Comparison of ENCODE assay signal across 2 cellular contexts in the genomic region with DNA sequence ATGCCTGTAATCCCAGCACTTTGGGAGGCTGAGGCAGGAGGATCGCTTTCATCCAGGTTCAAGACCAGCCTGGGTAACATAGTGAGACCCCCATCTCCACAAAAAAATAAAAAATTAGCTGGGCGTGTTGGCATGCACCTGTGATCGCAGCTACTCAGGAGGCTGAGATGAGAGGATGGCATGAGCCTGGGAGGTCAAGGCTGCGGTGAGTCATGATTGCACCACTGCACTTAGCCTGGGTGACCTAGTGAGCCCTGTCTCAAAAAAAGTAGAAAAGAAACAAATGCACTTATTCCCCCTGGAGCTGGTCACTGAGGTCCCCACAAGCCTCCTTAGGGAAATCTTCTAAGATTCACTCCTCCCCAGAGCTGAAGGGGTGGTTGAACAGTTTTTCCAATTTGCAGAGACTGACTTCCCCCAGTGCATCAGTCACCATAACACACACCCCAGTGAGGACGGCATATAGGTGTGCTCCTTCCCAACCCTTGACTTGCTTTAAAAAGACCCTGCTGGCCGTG.
TF ChIP-seq lines count a peak whose summit lies in the region.

No MANE protein-coding gene starts in this region.

TF ChIP-seq in IMR-90, 13 proteins besides CTCF, POLR2A, EP300 and RAD21:
- no peak for TF ChIP-seq NFE2L2 (IDR thresholded peaks at IDR 0.05; ENCODE audit: low read depth, low read length)
- no peak for TF ChIP-seq CHD1 (IDR thresholded peaks at IDR 0.05; ENCODE audit: low read depth, low read length)
- TF ChIP-seq RCOR1 (IDR thresholded peaks at IDR 0.05; ENCODE audit: insufficient replicate concordance, low read length) = no peak
- TF ChIP-seq BHLHE40 (IDR thresholded peaks at IDR 0.05; ENCODE audit: low read depth, low read length) = no peak
- no peak for TF ChIP-seq MAZ (IDR thresholded peaks at IDR 0.05; ENCODE audit: borderline replicate concordance, low read depth, low read length)
- TF ChIP-seq MAFK (IDR thresholded peaks at IDR 0.05; ENCODE audit: low read depth, low read length) = no peak
- TF ChIP-seq RFX5 (IDR thresholded peaks at IDR 0.05; ENCODE audit: low read depth, low read length) = no peak
- no peak for TF ChIP-seq CEBPB (IDR thresholded peaks at IDR 0.05; ENCODE audit: low read depth, low read length)
- TF ChIP-seq, protein P1, sequence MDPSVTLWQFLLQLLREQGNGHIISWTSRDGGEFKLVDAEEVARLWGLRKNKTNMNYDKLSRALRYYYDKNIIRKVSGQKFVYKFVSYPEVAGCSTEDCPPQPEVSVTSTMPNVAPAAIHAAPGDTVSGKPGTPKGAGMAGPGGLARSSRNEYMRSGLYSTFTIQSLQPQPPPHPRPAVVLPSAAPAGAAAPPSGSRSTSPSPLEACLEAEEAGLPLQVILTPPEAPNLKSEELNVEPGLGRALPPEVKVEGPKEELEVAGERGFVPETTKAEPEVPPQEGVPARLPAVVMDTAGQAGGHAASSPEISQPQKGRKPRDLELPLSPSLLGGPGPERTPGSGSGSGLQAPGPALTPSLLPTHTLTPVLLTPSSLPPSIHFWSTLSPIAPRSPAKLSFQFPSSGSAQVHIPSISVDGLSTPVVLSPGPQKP (IDR thresholded peaks at IDR 0.05; ENCODE audit: borderline replicate concordance, low read depth, low read length) = no peak
- no peak for TF ChIP-seq SMC3 (IDR thresholded peaks at IDR 0.05; ENCODE audit: low read depth, low read length)
- TF ChIP-seq, protein P2, sequence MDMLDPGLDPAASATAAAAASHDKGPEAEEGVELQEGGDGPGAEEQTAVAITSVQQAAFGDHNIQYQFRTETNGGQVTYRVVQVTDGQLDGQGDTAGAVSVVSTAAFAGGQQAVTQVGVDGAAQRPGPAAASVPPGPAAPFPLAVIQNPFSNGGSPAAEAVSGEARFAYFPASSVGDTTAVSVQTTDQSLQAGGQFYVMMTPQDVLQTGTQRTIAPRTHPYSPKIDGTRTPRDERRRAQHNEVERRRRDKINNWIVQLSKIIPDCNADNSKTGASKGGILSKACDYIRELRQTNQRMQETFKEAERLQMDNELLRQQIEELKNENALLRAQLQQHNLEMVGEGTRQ (IDR thresholded peaks at IDR 0.05; ENCODE audit: low read depth, low read length) = no peak
- no peak for TF ChIP-seq FOS (IDR thresholded peaks at IDR 0.05; ENCODE audit: low read depth, low read length)
- TF ChIP-seq MXI1 (IDR thresholded peaks at IDR 0.05; ENCODE audit: borderline replicate concordance, low read depth, low read length) = no peak
TF ChIP-seq in IMR-90: peak in this region for 0.

TF ChIP-seq in HepG2, 621 proteins besides CTCF, POLR2A, EP300 and RAD21:
- TF ChIP-seq RARG (CRISPR knock-in tag; IDR thresholded peaks at IDR 0.05; ENCODE audit: low read depth) (no peak), NR2F6 (IDR thresholded peaks at IDR 0.05) (peak; percentile 58), NR2F6 (CRISPR knock-in tag; IDR thresholded peaks at IDR 0.05) (no peak; the same call in 1 of the 2 replicates), NR2F1 (CRISPR knock-in tag; IDR thresholded peaks at IDR 0.05) (peak in 1 of 2 experiments; percentile 46; a peak in 1 of 4 replicates), RARA (CRISPR knock-in tag; IDR thresholded peaks at IDR 0.05) (peak; percentile 65), JUND (CRISPR knock-in tag; IDR thresholded peaks at IDR 0.05) (0 out of 2 replicates have a peak, but pooled peaks have one; percentile 60), CEBPB (IDR thresholded peaks at IDR 0.05; ENCODE audit: borderline replicate concordance, low read depth, low read length) (peak; percentile 47; the same call in 1 of the 2 replicates), HDAC2 (CRISPR knock-in tag; IDR thresholded peaks at IDR 0.05) (no peak), FOSL1 (CRISPR knock-in tag; IDR thresholded peaks at IDR 0.05; ENCODE audit: borderline replicate concordance) (0 out of 2 replicates have a peak, but pooled peaks have one; percentile 27), FOSL2 (CRISPR knock-in tag; IDR thresholded peaks at IDR 0.05) (peak; percentile 91)
- TF ChIP-seq, protein P3, sequence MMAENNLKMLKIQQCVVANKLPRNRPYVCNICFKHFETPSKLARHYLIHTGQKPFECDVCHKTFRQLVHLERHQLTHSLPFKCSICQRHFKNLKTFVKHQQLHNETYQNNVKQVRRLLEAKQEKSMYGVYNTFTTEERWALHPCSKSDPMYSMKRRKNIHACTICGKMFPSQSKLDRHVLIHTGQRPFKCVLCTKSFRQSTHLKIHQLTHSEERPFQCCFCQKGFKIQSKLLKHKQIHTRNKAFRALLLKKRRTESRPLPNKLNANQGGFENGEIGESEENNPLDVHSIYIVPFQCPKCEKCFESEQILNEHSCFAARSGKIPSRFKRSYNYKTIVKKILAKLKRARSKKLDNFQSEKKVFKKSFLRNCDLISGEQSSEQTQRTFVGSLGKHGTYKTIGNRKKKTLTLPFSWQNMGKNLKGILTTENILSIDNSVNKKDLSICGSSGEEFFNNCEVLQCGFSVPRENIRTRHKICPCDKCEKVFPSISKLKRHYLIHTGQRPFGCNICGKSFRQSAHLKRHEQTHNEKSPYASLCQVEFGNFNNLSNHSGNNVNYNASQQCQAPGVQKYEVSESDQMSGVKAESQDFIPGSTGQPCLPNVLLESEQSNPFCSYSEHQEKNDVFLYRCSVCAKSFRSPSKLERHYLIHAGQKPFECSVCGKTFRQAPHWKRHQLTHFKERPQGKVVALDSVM (CRISPR knock-in tag; IDR thresholded peaks at IDR 0.05) = peak; percentile 83
- TF ChIP-seq, protein P4, sequence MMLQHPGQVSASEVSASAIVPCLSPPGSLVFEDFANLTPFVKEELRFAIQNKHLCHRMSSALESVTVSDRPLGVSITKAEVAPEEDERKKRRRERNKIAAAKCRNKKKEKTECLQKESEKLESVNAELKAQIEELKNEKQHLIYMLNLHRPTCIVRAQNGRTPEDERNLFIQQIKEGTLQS (CRISPR knock-in tag; IDR thresholded peaks at IDR 0.05) = peak; percentile 59; the same call in 1 of the 2 replicates
- TF ChIP-seq, protein P5, sequence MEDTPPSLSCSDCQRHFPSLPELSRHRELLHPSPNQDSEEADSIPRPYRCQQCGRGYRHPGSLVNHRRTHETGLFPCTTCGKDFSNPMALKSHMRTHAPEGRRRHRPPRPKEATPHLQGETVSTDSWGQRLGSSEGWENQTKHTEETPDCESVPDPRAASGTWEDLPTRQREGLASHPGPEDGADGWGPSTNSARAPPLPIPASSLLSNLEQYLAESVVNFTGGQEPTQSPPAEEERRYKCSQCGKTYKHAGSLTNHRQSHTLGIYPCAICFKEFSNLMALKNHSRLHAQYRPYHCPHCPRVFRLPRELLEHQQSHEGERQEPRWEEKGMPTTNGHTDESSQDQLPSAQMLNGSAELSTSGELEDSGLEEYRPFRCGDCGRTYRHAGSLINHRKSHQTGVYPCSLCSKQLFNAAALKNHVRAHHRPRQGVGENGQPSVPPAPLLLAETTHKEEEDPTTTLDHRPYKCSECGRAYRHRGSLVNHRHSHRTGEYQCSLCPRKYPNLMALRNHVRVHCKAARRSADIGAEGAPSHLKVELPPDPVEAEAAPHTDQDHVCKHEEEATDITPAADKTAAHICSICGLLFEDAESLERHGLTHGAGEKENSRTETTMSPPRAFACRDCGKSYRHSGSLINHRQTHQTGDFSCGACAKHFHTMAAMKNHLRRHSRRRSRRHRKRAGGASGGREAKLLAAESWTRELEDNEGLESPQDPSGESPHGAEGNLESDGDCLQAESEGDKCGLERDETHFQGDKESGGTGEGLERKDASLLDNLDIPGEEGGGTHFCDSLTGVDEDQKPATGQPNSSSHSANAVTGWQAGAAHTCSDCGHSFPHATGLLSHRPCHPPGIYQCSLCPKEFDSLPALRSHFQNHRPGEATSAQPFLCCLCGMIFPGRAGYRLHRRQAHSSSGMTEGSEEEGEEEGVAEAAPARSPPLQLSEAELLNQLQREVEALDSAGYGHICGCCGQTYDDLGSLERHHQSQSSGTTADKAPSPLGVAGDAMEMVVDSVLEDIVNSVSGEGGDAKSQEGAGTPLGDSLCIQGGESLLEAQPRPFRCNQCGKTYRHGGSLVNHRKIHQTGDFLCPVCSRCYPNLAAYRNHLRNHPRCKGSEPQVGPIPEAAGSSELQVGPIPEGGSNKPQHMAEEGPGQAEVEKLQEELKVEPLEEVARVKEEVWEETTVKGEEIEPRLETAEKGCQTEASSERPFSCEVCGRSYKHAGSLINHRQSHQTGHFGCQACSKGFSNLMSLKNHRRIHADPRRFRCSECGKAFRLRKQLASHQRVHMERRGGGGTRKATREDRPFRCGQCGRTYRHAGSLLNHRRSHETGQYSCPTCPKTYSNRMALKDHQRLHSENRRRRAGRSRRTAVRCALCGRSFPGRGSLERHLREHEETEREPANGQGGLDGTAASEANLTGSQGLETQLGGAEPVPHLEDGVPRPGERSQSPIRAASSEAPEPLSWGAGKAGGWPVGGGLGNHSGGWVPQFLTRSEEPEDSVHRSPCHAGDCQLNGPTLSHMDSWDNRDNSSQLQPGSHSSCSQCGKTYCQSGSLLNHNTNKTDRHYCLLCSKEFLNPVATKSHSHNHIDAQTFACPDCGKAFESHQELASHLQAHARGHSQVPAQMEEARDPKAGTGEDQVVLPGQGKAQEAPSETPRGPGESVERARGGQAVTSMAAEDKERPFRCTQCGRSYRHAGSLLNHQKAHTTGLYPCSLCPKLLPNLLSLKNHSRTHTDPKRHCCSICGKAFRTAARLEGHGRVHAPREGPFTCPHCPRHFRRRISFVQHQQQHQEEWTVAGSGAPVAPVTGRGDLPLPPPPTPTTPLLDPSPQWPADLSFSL (CRISPR knock-in tag; IDR thresholded peaks at IDR 0.05) = no peak
